In genomic region chr1:117367769-117368059, GRCh38 we compare ENCODE assay signal across 7 cellular contexts. TPM values are rescaled to one million over a fixed set of nuclear protein-coding genes. Genes with fewer than 3 reads are reported as not detected.
DNase-seq lines count a peak whose midpoint lies in the region; ATAC-seq and TF ChIP-seq lines count a peak whose summit lies in the region.

No MANE protein-coding gene starts in this region.

- H3K4me1 Mint-ChIP-seq in MCF 10A (ENCODE audit: insufficient read depth, unreplicated experiment) (peaks cover 25% of the 10 kb centered on the region), mesothelial cell of epicardium (peaks cover 70% of the 10 kb centered on the region)

- peak overlapping the region; percentile 91 for H3K4me3 Mint-ChIP-seq in MCF 10A (ENCODE audit: unreplicated experiment)
- peak overlapping the region; percentile 92 for H3K4me3 Mint-ChIP-seq in mesothelial cell of epicardium

- H3K27me3 Mint-ChIP-seq in MCF 10A (ENCODE audit: insufficient read depth, unreplicated experiment) (no peaks in the 10 kb centered on the region), mesothelial cell of epicardium (ENCODE audit: low read depth) (no peaks in the 10 kb centered on the region)

- no peaks in the 10 kb centered on the region for H3K36me3 Mint-ChIP-seq in MCF 10A (ENCODE audit: insufficient read depth, unreplicated experiment)
- H3K36me3 Mint-ChIP-seq in mesothelial cell of epicardium: no peaks in the 10 kb centered on the region

- DNase-seq in MG63: no peak
- no peak for DNase-seq in MCF 10A (ENCODE audit: unreplicated experiment)
- no peak for DNase-seq in mesothelial cell of epicardium (ENCODE audit: low spot score in 2 of 2, unreplicated experiment in 2 of 2)
- no peak for DNase-seq in OCI-M2 (lab: John Stamatoyannopoulos, UW; ENCODE audit: unreplicated experiment)
- DNase-seq in AG08396 (ENCODE audit: low spot score): no peak

- peak overlapping the region; percentile 83 for H3K27ac Mint-ChIP-seq in MCF 10A (ENCODE audit: low read depth, unreplicated experiment)
- peak overlapping the region; percentile 91 for H3K27ac Mint-ChIP-seq in mesothelial cell of epicardium

- no peaks in the 10 kb centered on the region for H3K9me3 Mint-ChIP-seq in MCF 10A (ENCODE audit: unreplicated experiment)
- no peaks in the 10 kb centered on the region for H3K9me3 Mint-ChIP-seq in mesothelial cell of epicardium

- peak; percentile 3 for ATAC-seq in GM19452 (IDR thresholded peaks at IDR 0.05; ENCODE audit: unreplicated experiment)
- ATAC-seq in GM21825 (IDR thresholded peaks at IDR 0.05; ENCODE audit: unreplicated experiment): no peak

- H3K36me3 ChIP-seq in MG63: no peaks in the 10 kb centered on the region

- intact Hi-C loops in MCF 10A (cut with micrococcal nuclease): loop anchor here (5.0 to 10.0 kb wide), 5 partner anchors 55 to 530 kb away; partner anchors contain the start of genes TRIM45 and TTF2

- POLR2A ChIA-PET in MCF 10A (lab: Yijun Ruan, JAX): interaction anchor here (0.8 to 1.6 kb wide), 14 partner anchors 10 to 561 kb away, joined by 3 to 8 read pairs (median 5); partner anchors contain the start of genes GDAP2 and TTF2

- TF ChIP-seq CTCF in MCF 10A (IDR thresholded peaks at IDR 0.05; ENCODE audit: unreplicated experiment) (no peak), mesothelial cell of epicardium (IDR thresholded peaks at IDR 0.05; ENCODE audit: unreplicated experiment) (no peak)

- H3K4me3 ChIP-seq in MG63: peak overlapping the region; percentile 84

- no peaks in the 10 kb centered on the region for H3K27me3 ChIP-seq in MG63

- TSS peak; percentile 53 for BruUV-seq in MCF 10A (replicated peaks; lab: Mats Ljungman, UMichigan)

- CTCF ChIA-PET in MCF 10A (lab: Yijun Ruan, JAX): no interaction called here

- H3K9me3 ChIP-seq in MG63: no peaks in the 10 kb centered on the region

RNA-seq across cellular contexts. Expression of gene MAN1A2, which starts 0.5 kb away (rescaled TPM):
- 22.0 and 22.9 TPM in 2 replicates for total RNA-seq in MG63 (2014; rRNA removed; shearing (Covaris generic); ENCODE audit: low replicate concordance)
- total RNA-seq in MCF 10A (2022) (32.0 and 33.4 TPM in 2 replicates), mesothelial cell of epicardium (53.1 to 56.5 TPM (median 55.1 TPM) in 3 replicates)
